4 cellular contexts compared by ENCODE assay signal in the genomic region with DNA sequence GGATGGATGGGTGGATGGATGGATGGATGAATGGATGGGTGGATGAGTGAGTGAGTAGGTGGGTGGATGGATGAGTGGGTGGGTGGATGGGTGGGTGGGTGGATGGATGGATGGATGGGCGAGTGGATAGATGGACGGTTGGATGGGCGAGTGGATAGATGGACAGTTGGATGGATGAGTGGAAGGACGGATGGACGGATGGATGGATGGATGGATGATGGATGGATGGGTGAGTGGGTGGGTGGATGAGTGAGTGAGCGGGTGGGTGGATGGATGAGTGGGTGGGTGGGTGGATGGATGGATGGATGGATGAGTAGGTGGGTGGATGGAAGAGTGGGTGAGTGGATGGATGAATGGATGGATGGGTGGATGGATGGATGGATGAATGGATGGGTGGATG. TPM values are rescaled to one million over a fixed set of nuclear protein-coding genes. Genes with fewer than 3 reads are reported as not detected.
"Had no signal": no experiment of that assay in that cellular context is flagged by ENCODE, and none has a peak within 500 bp of the region (broad histone marks: within the 10 kb centered on the region; RNA-seq: fewer than 3 reads in every experiment).

No MANE protein-coding gene starts in this region.

RNA-seq across cellular contexts. Expression of gene DRC7, which starts 35.2 kb away (rescaled TPM):
- total RNA-seq: HT-29, HT1080, IMR-90 had no signal
- polyA plus RNA-seq: IgD-negative memory B cell, IMR-90 had no signal
